Comparison of ENCODE assay signal across 21 cellular contexts in genomic region chr2:64081046-64081445, GRCh38.
A peak's percentile ranks its signal among the peaks of the same experiment; 100 is the strongest.
DNase-seq lines count a peak whose midpoint lies in the region; ATAC-seq and TF ChIP-seq lines count a peak whose summit lies in the region.
"Had no signal": no experiment of that assay in that cellular context is flagged by ENCODE, and none has a peak within 500 bp of the region (broad histone marks: within the 10 kb centered on the region; RNA-seq: fewer than 3 reads in every experiment).

No MANE protein-coding gene starts in this region.

- no peaks in the 10 kb centered on the region for H3K4me1 Mint-ChIP-seq in MCF 10A (ENCODE audit: insufficient read depth, unreplicated experiment)
- H3K4me1 Mint-ChIP-seq in activated T-helper 17 cell treated with anti-CD3 and anti-CD28 coated beads, Interleukin-2, amount 50 U/mL, for 72 hours = no peaks in the 10 kb centered on the region
- H3K4me1 Mint-ChIP-seq: CD8-positive, alpha-beta memory T cell had no signal

- no peak overlapping the region for H3K27ac Mint-ChIP-seq in MCF 10A (ENCODE audit: low read depth, unreplicated experiment)
- peak overlapping the region; percentile 37 for H3K27ac Mint-ChIP-seq in activated T-helper 17 cell treated with anti-CD3 and anti-CD28 coated beads, Interleukin-2, amount 50 U/mL, for 72 hours
- H3K27ac Mint-ChIP-seq: CD4-positive, alpha-beta T cell; GM23338 had no signal

- H3K27me3 Mint-ChIP-seq in MCF 10A (ENCODE audit: insufficient read depth, unreplicated experiment) = no peaks in the 10 kb centered on the region
- peaks cover 6% of the 10 kb centered on the region for H3K27me3 Mint-ChIP-seq in activated T-helper 17 cell treated with anti-CD3 and anti-CD28 coated beads, Interleukin-2, amount 50 U/mL, for 72 hours
- H3K27me3 Mint-ChIP-seq: CD4-positive, alpha-beta T cell had no signal

- H3K4me3 Mint-ChIP-seq in MCF 10A (ENCODE audit: unreplicated experiment) = no peak overlapping the region
- H3K4me3 Mint-ChIP-seq in activated T-helper 17 cell treated with anti-CD3 and anti-CD28 coated beads, Interleukin-2, amount 50 U/mL, for 72 hours = no peak overlapping the region
- H3K4me3 Mint-ChIP-seq: CD14-positive monocyte; CD4-positive, alpha-beta T cell; CD8-positive, alpha-beta memory T cell; GM23338 had no signal

- H3K36me3 ChIP-seq in mammary epithelial cell (ENCODE audit: insufficient read depth, low read length) = no peaks in the 10 kb centered on the region
- H3K36me3 ChIP-seq in mesendoderm (ENCODE audit: control insufficient read depth, insufficient read depth, low read length) = no peaks in the 10 kb centered on the region
- H3K36me3 ChIP-seq: BE2C; BLaER1 treated with 17β-estradiol and CSF1 and Interleukin-3, amounts not matched to agents 10 nM and 100 nM had no signal

- dilution Hi-C loops in mammary epithelial cell (cut with HindIII; ENCODE audit: low sequenced_read_pairs) = no loop called here

- H4K20me1 ChIP-seq in mammary epithelial cell (ENCODE audit: insufficient read depth, low read length) = no peaks in the 10 kb centered on the region

- no peak overlapping the region for H3K18ac ChIP-seq in mesendoderm (ENCODE audit: low read length)

- BruUV-seq in mammary epithelial cell (replicated peaks; lab: Mats Ljungman, UMichigan) (no TSS peak), MCF 10A (replicated peaks; lab: Mats Ljungman, UMichigan) (no TSS peak)

- WGBS in mammary epithelial cell (ENCODE audit: low coverage, missing lambda C conversion rate) = 49% methylated on average over 8 of the region's 8 CpGs
- WGBS in mesendoderm (ENCODE audit: extremely low coverage, insufficient coverage, low lambda C conversion rate) = no CpG with 5 or more reads among the region's 8 CpGs

- H3K9me3 ChIP-seq in mammary epithelial cell (replicated peaks; ENCODE audit: insufficient read depth, low read length) = no peaks in the 10 kb centered on the region
- H3K9me3 ChIP-seq: A549; BE2C; BLaER1 treated with 17β-estradiol and CSF1 and Interleukin-3, amounts not matched to agents 10 nM and 100 nM had no signal

- no peak overlapping the region for H4K5ac ChIP-seq in mesendoderm (ENCODE audit: low read length)

- H3K27me3 ChIP-seq in mammary epithelial cell (ENCODE audit: insufficient read depth, low read length) (no peaks in the 10 kb centered on the region), mesendoderm (ENCODE audit: insufficient read depth, low read length, poor library complexity) (no peaks in the 10 kb centered on the region)
- H3K27me3 ChIP-seq: BE2C; BLaER1 treated with 17β-estradiol and CSF1 and Interleukin-3, amounts not matched to agents 10 nM and 100 nM had no signal

- no peak for DNase-seq in mammary epithelial cell
- DNase-seq in MCF 10A (ENCODE audit: unreplicated experiment) = no peak
- DNase-seq in mesendoderm = no peak
- no peak for DNase-seq in activated naive CD4-positive, alpha-beta T cell (lab: John Stamatoyannopoulos, UW)
- DNase-seq: 8988T; ACHN; AML-193; BE2C; Calu3; CD4-positive, alpha-beta T cell; CD8-positive, alpha-beta memory T cell; DMS153; DND-41; HCEC 1CT had no signal

- intact Hi-C loops in mammary epithelial cell (cut with micrococcal nuclease) = no loop called here
- intact Hi-C loops in MCF 10A (cut with micrococcal nuclease) = no loop called here

- POLR2A ChIA-PET in MCF 10A (lab: Yijun Ruan, JAX) = no interaction called here

- ATAC-seq in activated T-helper 17 cell treated with anti-CD3 and anti-CD28 coated beads, Interleukin-2, amount 50 U/mL, for 72 hours (replicated peaks) = no peak
- ATAC-seq in GM18861 (IDR thresholded peaks at IDR 0.05; ENCODE audit: unreplicated experiment) = no peak
- no peak for ATAC-seq in HG03432 (IDR thresholded peaks at IDR 0.05; ENCODE audit: unreplicated experiment)
- ATAC-seq: A549, GM23338 had no signal

- no peaks in the 10 kb centered on the region for H3K79me1 ChIP-seq in mesendoderm (ENCODE audit: low read length)

- in situ Hi-C loops in mammary epithelial cell (cut with MboI; ENCODE audit: low sequenced_read_pairs in 2 of 2) = no loop called here

- H2AK5ac ChIP-seq in mesendoderm (ENCODE audit: low read length) = peak overlapping the region; percentile 59

- H3K4me1 ChIP-seq in mammary epithelial cell (ENCODE audit: insufficient read depth, low read length) (no peaks in the 10 kb centered on the region), mesendoderm (ENCODE audit: control insufficient read depth, low read depth, low read length) (no peaks in the 10 kb centered on the region)
- H3K4me1 ChIP-seq: A549, BE2C had no signal

- CTCF ChIA-PET in mammary epithelial cell (lab: Charles Lee; ENCODE audit: low non-redundant PET) = no interaction called here
- CTCF ChIA-PET in MCF 10A (lab: Yijun Ruan, JAX) = interaction anchor here (0.7 kb wide), 1 partner anchor 229 kb away, joined by 3 read pairs; no protein-coding TSS in a partner anchor

- no peak overlapping the region for H3K9ac ChIP-seq in mammary epithelial cell (ENCODE audit: insufficient read depth, low read length)
- H3K9ac ChIP-seq in mesendoderm (ENCODE audit: low read length) = no peak overlapping the region
- H3K9ac ChIP-seq: BLaER1 treated with 17β-estradiol and CSF1 and Interleukin-3, amounts not matched to agents 10 nM and 100 nM had no signal

- H2BK15ac ChIP-seq in mesendoderm (replicated peaks; ENCODE audit: low read depth) = no peak overlapping the region

- H2BK120ac ChIP-seq in mesendoderm (ENCODE audit: low read depth, low read length) = no peak overlapping the region

- H3K4me3 ChIP-seq in mammary epithelial cell (replicated peaks in 1 of 3; ENCODE audit: insufficient read depth in 1 of 3, low read depth in 2 of 3, low read length in 3 of 3) = no peak overlapping the region
- H3K4me3 ChIP-seq in mesendoderm (ENCODE audit: low read length) = no peak overlapping the region
- H3K4me3 ChIP-seq: A549; BLaER1 treated with 17β-estradiol and CSF1 and Interleukin-3, amounts not matched to agents 10 nM and 100 nM; GM23338 had no signal

- no peaks in the 10 kb centered on the region for H3K36me3 Mint-ChIP-seq in MCF 10A (ENCODE audit: insufficient read depth, unreplicated experiment)
- H3K36me3 Mint-ChIP-seq in activated T-helper 17 cell treated with anti-CD3 and anti-CD28 coated beads, Interleukin-2, amount 50 U/mL, for 72 hours (ENCODE audit: low read depth) = no peaks in the 10 kb centered on the region
- H3K36me3 Mint-ChIP-seq: CD14-positive monocyte; CD8-positive, alpha-beta memory T cell had no signal

- no peak for TF ChIP-seq CTCF in mammary epithelial cell (conservative IDR thresholded peaks at IDR 0.05 in 1 of 2, IDR thresholded peaks at IDR 0.05 in 1 of 2; ENCODE audit: extremely low read depth in 1 of 2, insufficient read depth in 1 of 2, low read depth in 1 of 2, low read length in 2 of 2)
- TF ChIP-seq CTCF in MCF 10A (IDR thresholded peaks at IDR 0.05; ENCODE audit: unreplicated experiment) = no peak

- H3K79me2 ChIP-seq in mammary epithelial cell (ENCODE audit: insufficient read depth, low read length) = no peaks in the 10 kb centered on the region
- H3K79me2 ChIP-seq in mesendoderm (ENCODE audit: control insufficient read depth, insufficient read depth, low read length) = no peaks in the 10 kb centered on the region

- no peak overlapping the region for H3K4ac ChIP-seq in mesendoderm (ENCODE audit: low read depth, low read length)

- no peaks in the 10 kb centered on the region for H3K9me3 Mint-ChIP-seq in MCF 10A (ENCODE audit: unreplicated experiment)
- no peaks in the 10 kb centered on the region for H3K9me3 Mint-ChIP-seq in activated T-helper 17 cell treated with anti-CD3 and anti-CD28 coated beads, Interleukin-2, amount 50 U/mL, for 72 hours
- H3K9me3 Mint-ChIP-seq: CD14-positive monocyte; CD4-positive, alpha-beta T cell; CD8-positive, alpha-beta memory T cell; GM23338 had no signal

- no peak overlapping the region for H3K4me2 ChIP-seq in mammary epithelial cell (ENCODE audit: insufficient read depth, low read depth, low read length)
- no peak overlapping the region for H3K4me2 ChIP-seq in mesendoderm (ENCODE audit: low read length)
- H3K4me2 ChIP-seq: A549, GM23338 had no signal

- H4K8ac ChIP-seq in mesendoderm (ENCODE audit: low read depth, low read length) = no peak overlapping the region

- H2BK5ac ChIP-seq in mesendoderm (ENCODE audit: low read length) = no peak overlapping the region

- H3K23ac ChIP-seq in mesendoderm (ENCODE audit: low read length) = no peak overlapping the region

- no peak overlapping the region for H3K27ac ChIP-seq in mammary epithelial cell (ENCODE audit: insufficient read depth, low read depth, low read length)
- no peak overlapping the region for H3K27ac ChIP-seq in mesendoderm (ENCODE audit: low read depth, low read length)
- H3K27ac ChIP-seq: A549; BLaER1 treated with 17β-estradiol and CSF1 and Interleukin-3, amounts not matched to agents 10 nM and 100 nM had no signal

- no peak overlapping the region for H3K56ac ChIP-seq in mesendoderm (ENCODE audit: low read length)

- H2AFZ ChIP-seq in mammary epithelial cell (ENCODE audit: low read depth, low read length) = peak overlapping the region; percentile 20
- H2AFZ ChIP-seq: GM23338 had no signal
